Comparison of ENCODE assay signal across 7 cellular contexts in genomic region chr9:122213102-122213588, GRCh38. TPM values are rescaled to one million over a fixed set of nuclear protein-coding genes. Genes with fewer than 3 reads are reported as not detected.
DNase-seq lines count a peak whose midpoint lies in the region; ATAC-seq lines count a peak whose summit lies in the region.
"Had no signal": no experiment of that assay in that cellular context is flagged by ENCODE, and none has a peak within 500 bp of the region (broad histone marks: within the 10 kb centered on the region; RNA-seq: fewer than 3 reads in every experiment).

No MANE protein-coding gene starts in this region.

- no peaks in the 10 kb centered on the region for H3K9me3 Mint-ChIP-seq in T-helper 2 cell treated with Interferon-gamma antibody and Interleukin-4, amounts not matched to agents 5 μg/mL and 100 μg/mL, for 36 hours

- peak overlapping the region; percentile 51 for H3K4me3 ChIP-seq in effector memory CD4-positive, alpha-beta T cell (ENCODE audit: insufficient read depth, low read depth, low read length, poor library complexity, severe bottlenecking)
- peak overlapping the region; percentile 57 for H3K4me3 ChIP-seq in skeletal muscle satellite cell (ENCODE audit: low read length)

- H3K9me3 ChIP-seq in effector memory CD4-positive, alpha-beta T cell (ENCODE audit: control insufficient read depth, low read length), result no peaks in the 10 kb centered on the region
- no peaks in the 10 kb centered on the region for H3K9me3 ChIP-seq in skeletal muscle satellite cell (replicated peaks; ENCODE audit: low read length)

- H3K27me3 ChIP-seq in effector memory CD4-positive, alpha-beta T cell (replicated peaks; ENCODE audit: control insufficient read depth, insufficient read depth, low read length, poor library complexity, severe bottlenecking), result peaks cover 29% of the 10 kb centered on the region
- peaks cover 69% of the 10 kb centered on the region for H3K27me3 ChIP-seq in skeletal muscle satellite cell (ENCODE audit: control insufficient read depth, insufficient read depth, low read length)

- ATAC-seq in GM19395 (IDR thresholded peaks at IDR 0.05; ENCODE audit: unreplicated experiment), result no peak

- no peaks in the 10 kb centered on the region for H3K36me3 ChIP-seq in effector memory CD4-positive, alpha-beta T cell (ENCODE audit: control insufficient read depth, insufficient read depth, low read length)
- H3K36me3 ChIP-seq in skeletal muscle satellite cell (ENCODE audit: insufficient read depth, low read length), result no peaks in the 10 kb centered on the region

- peaks cover 56% of the 10 kb centered on the region for H3K27me3 Mint-ChIP-seq in T-helper 2 cell treated with Interferon-gamma antibody and Interleukin-4, amounts not matched to agents 5 μg/mL and 100 μg/mL, for 36 hours (ENCODE audit: low read depth)

- H3K4me2 ChIP-seq in skeletal muscle satellite cell (ENCODE audit: low read length), result peak overlapping the region; percentile 75

- H3K27ac Mint-ChIP-seq in T-helper 2 cell treated with Interferon-gamma antibody and Interleukin-4, amounts not matched to agents 5 μg/mL and 100 μg/mL, for 36 hours, result no peak overlapping the region

- peaks cover 6% of the 10 kb centered on the region for H3K4me1 ChIP-seq in effector memory CD4-positive, alpha-beta T cell (ENCODE audit: control insufficient read depth, insufficient read depth, low read length, poor library complexity, severe bottlenecking)
- peaks cover 12% of the 10 kb centered on the region for H3K4me1 ChIP-seq in skeletal muscle satellite cell (ENCODE audit: control insufficient read depth, insufficient read depth, low read length)

- H3K36me3 Mint-ChIP-seq in T-helper 2 cell treated with Interferon-gamma antibody and Interleukin-4, amounts not matched to agents 5 μg/mL and 100 μg/mL, for 36 hours (ENCODE audit: low read depth), result no peaks in the 10 kb centered on the region

- DNase-seq in T-helper 2 cell treated with Interferon-gamma antibody and Interleukin-4, amounts not matched to agents 5 μg/mL and 100 μg/mL, for 36 hours (ENCODE audit: low spot score), result no peak
- no peak for DNase-seq in T-helper 2 cell
- DNase-seq in effector memory CD4-positive, alpha-beta T cell, result no peak
- DNase-seq in stimulated activated CD4-positive, alpha-beta T cell treated with anti-CD3 and anti-CD28 coated beads, Interleukin-2, amount 100 ng/mL, for 24 hours, result no peak

- peaks cover 12% of the 10 kb centered on the region for H3K4me1 Mint-ChIP-seq in T-helper 2 cell treated with Interferon-gamma antibody and Interleukin-4, amounts not matched to agents 5 μg/mL and 100 μg/mL, for 36 hours (ENCODE audit: low read depth)

- H3K27ac ChIP-seq in effector memory CD4-positive, alpha-beta T cell (ENCODE audit: insufficient read depth, low read length, poor library complexity, severe bottlenecking), result no peak overlapping the region

- no peak overlapping the region for H3K9ac ChIP-seq in skeletal muscle satellite cell (ENCODE audit: low read depth, low read length)

- peak overlapping the region; percentile 55 for H3K4me3 Mint-ChIP-seq in T-helper 2 cell treated with Interferon-gamma antibody and Interleukin-4, amounts not matched to agents 5 μg/mL and 100 μg/mL, for 36 hours

RNA-seq across cellular contexts. Expression of gene LHX6, which starts 15.6 kb away (rescaled TPM):
- total RNA-seq in skeletal muscle satellite cell (2012; rRNA removed), result not detected in 2 replicates

RNA-seq across cellular contexts. Expression of gene RBM18, which starts 51.5 kb away (rescaled TPM):
- 6.6 and 9.4 TPM in 2 replicates for total RNA-seq in skeletal muscle satellite cell (2012; rRNA removed)

RNA-seq across cellular contexts. Expression of gene MRRF, which starts 51.5 kb away (rescaled TPM):
- 48.7 and 50.0 TPM in 2 replicates for total RNA-seq in skeletal muscle satellite cell (2012; rRNA removed)

RNA-seq across cellular contexts. Expression of gene MORN5, which starts 53.4 kb away (rescaled TPM):
- 0.87 TPM in 1 of 2 replicates, not detected in the other for total RNA-seq in skeletal muscle satellite cell (2012; rRNA removed)
- total RNA-seq: pulmonary artery endothelial cell had no signal

RNA-seq across cellular contexts. Expression of gene NDUFA8, which starts 53.6 kb away (rescaled TPM):
- total RNA-seq in skeletal muscle satellite cell (2012; rRNA removed), result 30.2 and 32.1 TPM in 2 replicates
